Comparison of ENCODE assay signal across 8 cellular contexts in genomic region chr5:143008809-143009521, GRCh38.
DNase-seq lines count a peak whose midpoint lies in the region; ATAC-seq and TF ChIP-seq lines count a peak whose summit lies in the region.

No MANE protein-coding gene starts in this region.

- CTCF ChIA-PET in AG04450 (lab: Charles Lee): interaction anchor here (0.6 to 0.8 kb wide), 2 partner anchors 316 to 1173 kb away, joined by 3 to 4 read pairs; no protein-coding TSS in a partner anchor

- H3K9me3 ChIP-seq in AG04450 (ENCODE audit: control insufficient read depth, insufficient read depth, low read length) (0 out of 2 replicates have a peak, but pooled peaks cover under 1% of the 10 kb centered on the region), adipocyte (ENCODE audit: control insufficient read depth, low read length) (no peaks in the 10 kb centered on the region)

- H3K36me3 ChIP-seq in adipocyte (ENCODE audit: control insufficient read depth, insufficient read depth, low read length, severe bottlenecking): no peaks in the 10 kb centered on the region

- H3K4me3 ChIP-seq in AG04450 (ENCODE audit: low read depth, low read length): peak overlapping the region; percentile 27
- H3K4me3 ChIP-seq in adipocyte (ENCODE audit: low read length): peak overlapping the region; percentile 36

- in situ Hi-C loops in SK-MEL-5 (cut with HindIII; ENCODE audit: low pct_unique_long_range_greater_than_20kb, low sequenced_read_pairs): no loop called here

- ATAC-seq in GM18907 (IDR thresholded peaks at IDR 0.05; ENCODE audit: unreplicated experiment): peak; percentile 86
- ATAC-seq in HG03108 (IDR thresholded peaks at IDR 0.05; ENCODE audit: unreplicated experiment): peak; percentile 60

- POLR2A ChIA-PET in AG04450 (lab: Yijun Ruan, JAX): interaction anchor here (0.7 kb wide), 1 partner anchor 381 kb away, joined by 3 read pairs; no protein-coding TSS in a partner anchor

- DNase-seq in AG04450 (ENCODE audit: low read depth, low spot score) (peak; percentile 87), SK-MEL-5 (ENCODE audit: low read depth, low spot score) (peak; percentile 27), adipocyte (ENCODE audit: low read depth) (peak; percentile 51), lung microvascular endothelial cell (ENCODE audit: low read depth in 2 of 2) (peak; percentile 50 to 99), NCI-H1048 (lab: John Stamatoyannopoulos, UW) (no peak)
- DNase-seq in stimulated activated naive CD4-positive, alpha-beta T cell treated with Interleukin-2 at 50 U/mL for 16 hours (lab: John Stamatoyannopoulos, UW): peak; percentile 76

- no peaks in the 10 kb centered on the region for H3K27me3 ChIP-seq in AG04450 (ENCODE audit: control insufficient read depth, insufficient read depth, low read length)
- H3K27me3 ChIP-seq in adipocyte (replicated peaks; ENCODE audit: control insufficient read depth, insufficient read depth, low read length): no peaks in the 10 kb centered on the region

- no peak for TF ChIP-seq CTCF in AG04450 (IDR thresholded peaks at IDR 0.05; ENCODE audit: low read depth, low read length)

- H3K4me1 ChIP-seq in adipocyte (ENCODE audit: control insufficient read depth, insufficient read depth, low read length): peaks cover 30% of the 10 kb centered on the region

- peak overlapping the region; percentile 49 for H3K27ac ChIP-seq in AG04450 (ENCODE audit: low read depth, low read length)

- H3K9ac ChIP-seq in adipocyte (ENCODE audit: low read length): no peak overlapping the region
